Comparison of ENCODE assay signal across 23 cellular contexts in the genomic region with DNA sequence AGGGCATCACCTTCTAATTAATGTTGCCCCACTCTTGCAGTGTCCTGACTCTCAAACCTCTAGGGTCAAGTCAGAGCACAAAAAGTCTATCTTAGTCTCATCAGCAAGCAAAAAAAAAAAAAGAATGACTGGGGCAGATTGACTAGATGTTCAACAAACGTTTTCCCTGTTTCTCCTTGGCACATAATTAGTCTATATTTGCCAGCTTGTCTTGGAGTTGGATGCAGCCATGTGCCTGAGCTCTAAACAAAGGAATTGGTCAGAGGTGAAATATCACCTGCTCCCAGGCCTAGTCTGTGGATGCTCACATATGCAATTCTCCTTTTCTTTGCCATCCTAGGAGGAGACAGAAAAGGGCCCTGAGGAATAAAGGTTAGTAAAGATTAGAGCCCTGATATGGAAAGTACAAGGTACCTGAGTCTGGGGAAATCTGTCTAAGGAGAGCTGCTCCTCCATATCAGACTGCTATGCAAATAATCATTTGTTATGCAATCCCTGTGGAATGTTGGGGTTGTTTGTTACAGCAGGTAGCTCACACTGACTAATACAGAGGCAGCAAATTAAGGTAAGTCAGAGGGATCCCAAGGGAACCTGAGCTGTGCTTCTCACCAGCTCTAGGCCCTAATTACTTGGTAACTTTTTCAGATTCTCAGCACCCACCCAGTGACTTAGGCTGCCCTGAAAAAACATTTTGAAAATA.
A peak's percentile ranks its signal among the peaks of the same experiment; 100 is the strongest.
DNase-seq lines count a peak whose midpoint lies in the region; TF ChIP-seq lines count a peak whose summit lies in the region.
"Had no signal": no experiment of that assay in that cellular context is flagged by ENCODE, and none has a peak within 500 bp of the region (broad histone marks: within the 10 kb centered on the region; RNA-seq: fewer than 3 reads in every experiment).

No MANE protein-coding gene starts in this region.

- no peak for TF ChIP-seq CTCF in esophagus muscularis mucosa (IDR thresholded peaks at IDR 0.05)
- no peak for TF ChIP-seq CTCF in neural cell (IDR thresholded peaks at IDR 0.05; ENCODE audit: poor library complexity, severe bottlenecking)

- H3K4me1 ChIP-seq in esophagus muscularis mucosa: peaks cover 15 to 24% (median 19%) of the 10 kb centered on the region in 4 donors
- no peaks in the 10 kb centered on the region for H3K4me1 ChIP-seq in mesendoderm (ENCODE audit: control insufficient read depth, low read depth, low read length)

- H2BK120ac ChIP-seq in mesendoderm (ENCODE audit: low read depth, low read length): no peak overlapping the region

- peak overlapping the region; percentile 46 for H3K27ac ChIP-seq in angular gyrus (ENCODE audit: low read depth, low read length)
- peak overlapping the region in 3 of 4 donors; percentile 12 to 65 (median 31) for H3K27ac ChIP-seq in esophagus muscularis mucosa (replicated peaks in 1 of 4)
- peak overlapping the region; percentile 55 for H3K27ac ChIP-seq in neural cell (ENCODE audit: low read length)
- no peak overlapping the region for H3K27ac ChIP-seq in mesendoderm (ENCODE audit: low read depth, low read length)
- H3K27ac ChIP-seq: GM23248, RWPE1 had no signal

- H3K4me3 ChIP-seq in esophagus muscularis mucosa (no peak overlapping the region), neural cell (ENCODE audit: low read length) (no peak overlapping the region), mesendoderm (ENCODE audit: low read length) (no peak overlapping the region)
- H3K4me3 ChIP-seq: GM23248, MG63 had no signal

- no peak for TF ChIP-seq POLR2A in esophagus muscularis mucosa (IDR thresholded peaks at IDR 0.05; ENCODE audit: low read depth)

- H3K4me2 ChIP-seq in neural cell (ENCODE audit: low read length) (no peak overlapping the region), mesendoderm (ENCODE audit: low read length) (no peak overlapping the region)
- H3K4me2 ChIP-seq: SK-N-SH had no signal

- H3K9me3 ChIP-seq in esophagus muscularis mucosa: no peaks in the 10 kb centered on the region
- no peaks in the 10 kb centered on the region for H3K9me3 ChIP-seq in neural cell (ENCODE audit: low read length)
- H3K9me3 ChIP-seq: MG63, SK-N-SH had no signal

- no peaks in the 10 kb centered on the region for H4K20me1 ChIP-seq in neural cell (ENCODE audit: insufficient read depth)

- H3K79me2 ChIP-seq in neural cell (replicated peaks; ENCODE audit: insufficient read depth, low read length) (no peaks in the 10 kb centered on the region), mesendoderm (ENCODE audit: control insufficient read depth, insufficient read depth, low read length) (no peaks in the 10 kb centered on the region)

- DNase-seq in Ammon's horn (ENCODE audit: low spot score) (peak; percentile 43), esophagus muscularis mucosa (ENCODE audit: extremely low spot score) (no peak), NCI-H1105 treated with DMSO at 0.1 percent for 48 hours (lab: John Stamatoyannopoulos, UW) (no peak), cortex of kidney (lab: John Stamatoyannopoulos, UW) (no peak), mesendoderm (no peak)
- no peak for DNase-seq in stimulated activated naive CD4-positive, alpha-beta T cell treated with Interleukin-2 at 50 U/mL for 16 hours (lab: John Stamatoyannopoulos, UW)
- DNase-seq: AML-193; CD4-positive, alpha-beta memory T cell; COR-L47; DMS53; H9; HFFc6; KBM-7; NCI-H1694; NCI-H2029 treated with DMSO at 0.1 percent for 48 hours; NCI-H526 treated with DMSO at 0.1 percent for 48 hours; SIG-M5 had no signal

- H3K9me2 ChIP-seq in neural cell (ENCODE audit: insufficient read depth, low read length): no peaks in the 10 kb centered on the region
- H3K9me2 ChIP-seq: SK-N-SH had no signal

- H2BK15ac ChIP-seq in mesendoderm (replicated peaks; ENCODE audit: low read depth): no peak overlapping the region

- H2AK5ac ChIP-seq in mesendoderm (ENCODE audit: low read length): no peak overlapping the region

- H2BK5ac ChIP-seq in mesendoderm (ENCODE audit: low read length): no peak overlapping the region

- no peak overlapping the region for H3K4ac ChIP-seq in mesendoderm (ENCODE audit: low read depth, low read length)

- WGBS in esophagus muscularis mucosa: 10% methylated on average over 1 of the region's 1 CpG
- WGBS in mesendoderm (ENCODE audit: extremely low coverage, insufficient coverage, low lambda C conversion rate): no CpG with 5 or more reads among the region's 1 CpG

- no peak overlapping the region for H4K8ac ChIP-seq in mesendoderm (ENCODE audit: low read depth, low read length)

- H3K36me3 ChIP-seq in esophagus muscularis mucosa (no peaks in the 10 kb centered on the region), neural cell (ENCODE audit: insufficient read depth, low read length) (no peaks in the 10 kb centered on the region), mesendoderm (ENCODE audit: control insufficient read depth, insufficient read depth, low read length) (no peaks in the 10 kb centered on the region)
- H3K36me3 ChIP-seq: MG63 had no signal

- no peaks in the 10 kb centered on the region for H3K27me3 ChIP-seq in esophagus muscularis mucosa
- H3K27me3 ChIP-seq in neural cell (ENCODE audit: insufficient read depth, low read depth, low read length): no peaks in the 10 kb centered on the region
- no peaks in the 10 kb centered on the region for H3K27me3 ChIP-seq in mesendoderm (ENCODE audit: insufficient read depth, low read length, poor library complexity)
- H3K27me3 ChIP-seq: MG63 had no signal

- TF ChIP-seq EP300 in esophagus muscularis mucosa (IDR thresholded peaks at IDR 0.05): no peak
- TF ChIP-seq EP300 in neural cell (conservative IDR thresholded peaks at IDR 0.05; ENCODE audit: poor library complexity, severe bottlenecking): no peak

- H2AFZ ChIP-seq in neural cell (ENCODE audit: low read depth, low read length): no peak overlapping the region
- H2AFZ ChIP-seq: GM23248 had no signal

- H3K18ac ChIP-seq in mesendoderm (ENCODE audit: low read length): no peak overlapping the region

- H3K79me1 ChIP-seq in mesendoderm (ENCODE audit: low read length): no peaks in the 10 kb centered on the region

- intact Hi-C loops in esophagus muscularis mucosa (cut with DNase I): no loop called here

- no peak overlapping the region for H3K56ac ChIP-seq in mesendoderm (ENCODE audit: low read length)

- H3K9ac ChIP-seq in neural cell (ENCODE audit: low read length): no peak overlapping the region
- H3K9ac ChIP-seq in mesendoderm (ENCODE audit: low read length): no peak overlapping the region
- H3K9ac ChIP-seq: GM23248, SK-N-SH had no signal

- H3F3A ChIP-seq in neural cell (ENCODE audit: insufficient read depth, low read length, poor library complexity, severe bottlenecking): no peaks in the 10 kb centered on the region

- H4K5ac ChIP-seq in mesendoderm (ENCODE audit: low read length): no peak overlapping the region

- no peak overlapping the region for H3K23ac ChIP-seq in mesendoderm (ENCODE audit: low read length)

- no peak for TF ChIP-seq RAD21 in neural cell (conservative IDR thresholded peaks at IDR 0.05)

TF ChIP-seq in neural cell, 6 proteins besides CTCF, POLR2A, EP300 and RAD21:
- TF ChIP-seq MXI1 (conservative IDR thresholded peaks at IDR 0.05; ENCODE audit: poor library complexity, severe bottlenecking) (no peak), SMC3 (conservative IDR thresholded peaks at IDR 0.05; ENCODE audit: poor library complexity) (no peak), TAF1 (IDR thresholded peaks at IDR 0.05; ENCODE audit: low read depth) (no peak), POLR2AphosphoS5 (IDR thresholded peaks at IDR 0.05) (no peak)
- TF ChIP-seq, protein P1, sequence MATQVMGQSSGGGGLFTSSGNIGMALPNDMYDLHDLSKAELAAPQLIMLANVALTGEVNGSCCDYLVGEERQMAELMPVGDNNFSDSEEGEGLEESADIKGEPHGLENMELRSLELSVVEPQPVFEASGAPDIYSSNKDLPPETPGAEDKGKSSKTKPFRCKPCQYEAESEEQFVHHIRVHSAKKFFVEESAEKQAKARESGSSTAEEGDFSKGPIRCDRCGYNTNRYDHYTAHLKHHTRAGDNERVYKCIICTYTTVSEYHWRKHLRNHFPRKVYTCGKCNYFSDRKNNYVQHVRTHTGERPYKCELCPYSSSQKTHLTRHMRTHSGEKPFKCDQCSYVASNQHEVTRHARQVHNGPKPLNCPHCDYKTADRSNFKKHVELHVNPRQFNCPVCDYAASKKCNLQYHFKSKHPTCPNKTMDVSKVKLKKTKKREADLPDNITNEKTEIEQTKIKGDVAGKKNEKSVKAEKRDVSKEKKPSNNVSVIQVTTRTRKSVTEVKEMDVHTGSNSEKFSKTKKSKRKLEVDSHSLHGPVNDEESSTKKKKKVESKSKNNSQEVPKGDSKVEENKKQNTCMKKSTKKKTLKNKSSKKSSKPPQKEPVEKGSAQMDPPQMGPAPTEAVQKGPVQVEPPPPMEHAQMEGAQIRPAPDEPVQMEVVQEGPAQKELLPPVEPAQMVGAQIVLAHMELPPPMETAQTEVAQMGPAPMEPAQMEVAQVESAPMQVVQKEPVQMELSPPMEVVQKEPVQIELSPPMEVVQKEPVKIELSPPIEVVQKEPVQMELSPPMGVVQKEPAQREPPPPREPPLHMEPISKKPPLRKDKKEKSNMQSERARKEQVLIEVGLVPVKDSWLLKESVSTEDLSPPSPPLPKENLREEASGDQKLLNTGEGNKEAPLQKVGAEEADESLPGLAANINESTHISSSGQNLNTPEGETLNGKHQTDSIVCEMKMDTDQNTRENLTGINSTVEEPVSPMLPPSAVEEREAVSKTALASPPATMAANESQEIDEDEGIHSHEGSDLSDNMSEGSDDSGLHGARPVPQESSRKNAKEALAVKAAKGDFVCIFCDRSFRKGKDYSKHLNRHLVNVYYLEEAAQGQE (IDR thresholded peaks at IDR 0.05; ENCODE audit: borderline replicate concordance): no peak
